11 cellular contexts compared by ENCODE assay signal in genomic region chr19:45999653-46000121, GRCh38. TPM values are rescaled to one million over a fixed set of nuclear protein-coding genes. Genes with fewer than 3 reads are reported as not detected.
DNase-seq lines count a peak whose midpoint lies in the region; ATAC-seq and TF ChIP-seq lines count a peak whose summit lies in the region.
"Had no signal": no experiment of that assay in that cellular context is flagged by ENCODE, and none has a peak within 500 bp of the region (broad histone marks: within the 10 kb centered on the region; RNA-seq: fewer than 3 reads in every experiment).

No MANE protein-coding gene starts in this region.

- peak; percentile 46 for DNase-seq in NCI-H1105 treated with DMSO at 0.1 percent for 48 hours (lab: John Stamatoyannopoulos, UW)
- DNase-seq in cerebellar nuclear complex (lab: John Stamatoyannopoulos, UW) = peak; percentile 48 to 82
- peak; percentile 63 for DNase-seq in nephron progenitor cell
- DNase-seq in left lobe of liver (ENCODE audit: low spot score) = no peak

- H3K9me2 ChIP-seq in DOHH2 (replicated peaks; ENCODE audit: control insufficient read depth, low read length) = no peaks in the 10 kb centered on the region

- H3K79me2 ChIP-seq in DOHH2 (ENCODE audit: control insufficient read depth, low read length) = peaks cover 15% of the 10 kb centered on the region

- no peaks in the 10 kb centered on the region for H3F3A ChIP-seq in DOHH2 (ENCODE audit: control insufficient read depth, insufficient read depth)

- H3K9me3 ChIP-seq in DOHH2 (ENCODE audit: control insufficient read depth, insufficient read depth, low read length) = no peaks in the 10 kb centered on the region
- H3K9me3 ChIP-seq: body of pancreas had no signal

- peak overlapping the region; percentile 78 for H3K4me3 Mint-ChIP-seq in nephron progenitor cell

- peaks cover 5% of the 10 kb centered on the region; the same call in 1 of the 2 replicates for H4K20me1 ChIP-seq in DOHH2 (ENCODE audit: control insufficient read depth, insufficient read depth, low read depth, low read length)

- peaks cover 11% of the 10 kb centered on the region for H3K36me3 Mint-ChIP-seq in nephron progenitor cell (ENCODE audit: low read depth)

- H3K27me3 Mint-ChIP-seq in nephron progenitor cell (ENCODE audit: low read depth, poor library complexity) = peaks cover 35% of the 10 kb centered on the region

- no peak overlapping the region for H3K27ac ChIP-seq in DOHH2 (ENCODE audit: low read depth, low read length)
- H3K27ac ChIP-seq: body of pancreas, parathyroid adenoma had no signal

- no peaks in the 10 kb centered on the region for H3K9me3 Mint-ChIP-seq in nephron progenitor cell

- peaks cover 25% of the 10 kb centered on the region for H3K4me1 Mint-ChIP-seq in nephron progenitor cell

- peaks cover 13% of the 10 kb centered on the region for H3K4me1 ChIP-seq in DOHH2 (ENCODE audit: control insufficient read depth, low read length)
- H3K4me1 ChIP-seq: parathyroid adenoma had no signal

- H3K27me3 ChIP-seq in DOHH2 (ENCODE audit: control insufficient read depth, low read length) = no peaks in the 10 kb centered on the region
- H3K27me3 ChIP-seq: body of pancreas had no signal

- H3K4me2 ChIP-seq in DOHH2 (ENCODE audit: low read length) = peak overlapping the region; percentile 71; the same call in 1 of the 2 replicates

- no peak for TF ChIP-seq CTCF in DOHH2 (IDR thresholded peaks at IDR 0.05; ENCODE audit: low read depth, low read length, poor library complexity, severe bottlenecking)
- no peak for TF ChIP-seq CTCF in nephron progenitor cell (IDR thresholded peaks at IDR 0.05)

- ATAC-seq in HG03045 (IDR thresholded peaks at IDR 0.05; ENCODE audit: unreplicated experiment) (no peak), HG03095 (IDR thresholded peaks at IDR 0.05; ENCODE audit: unreplicated experiment) (no peak), left lobe of liver (no peak), HG02588 (IDR thresholded peaks at IDR 0.05; ENCODE audit: unreplicated experiment) (no peak)
- ATAC-seq: body of pancreas had no signal

- H3K36me3 ChIP-seq in DOHH2 (ENCODE audit: control insufficient read depth, low read length) = peaks cover 8% of the 10 kb centered on the region

- no peak overlapping the region for H3K27ac Mint-ChIP-seq in nephron progenitor cell

- H3K4me3 ChIP-seq in DOHH2 (ENCODE audit: low read length) = no peak overlapping the region
- H3K4me3 ChIP-seq: body of pancreas had no signal

RNA-seq across cellular contexts. Expression of gene CCDC61, which starts 4.4 kb away (rescaled TPM):
- 11.1 TPM for total RNA-seq in left lobe of liver

RNA-seq across cellular contexts. Expression of gene PGLYRP1, which starts 23.2 kb away (rescaled TPM):
- 0.43 TPM for total RNA-seq in left lobe of liver
- total RNA-seq: body of pancreas, NCI-H460 had no signal

RNA-seq across cellular contexts. Expression of gene NOVA2, which starts 26.0 kb away (rescaled TPM):
- total RNA-seq in left lobe of liver = 2.0 TPM
- total RNA-seq: NCI-H460 had no signal

RNA-seq across cellular contexts. Expression of gene IGFL4, which starts 41.1 kb away (rescaled TPM):
- total RNA-seq in left lobe of liver = not detected
- total RNA-seq: body of pancreas had no signal
